8 cellular contexts compared by ENCODE assay signal in the genomic region with DNA sequence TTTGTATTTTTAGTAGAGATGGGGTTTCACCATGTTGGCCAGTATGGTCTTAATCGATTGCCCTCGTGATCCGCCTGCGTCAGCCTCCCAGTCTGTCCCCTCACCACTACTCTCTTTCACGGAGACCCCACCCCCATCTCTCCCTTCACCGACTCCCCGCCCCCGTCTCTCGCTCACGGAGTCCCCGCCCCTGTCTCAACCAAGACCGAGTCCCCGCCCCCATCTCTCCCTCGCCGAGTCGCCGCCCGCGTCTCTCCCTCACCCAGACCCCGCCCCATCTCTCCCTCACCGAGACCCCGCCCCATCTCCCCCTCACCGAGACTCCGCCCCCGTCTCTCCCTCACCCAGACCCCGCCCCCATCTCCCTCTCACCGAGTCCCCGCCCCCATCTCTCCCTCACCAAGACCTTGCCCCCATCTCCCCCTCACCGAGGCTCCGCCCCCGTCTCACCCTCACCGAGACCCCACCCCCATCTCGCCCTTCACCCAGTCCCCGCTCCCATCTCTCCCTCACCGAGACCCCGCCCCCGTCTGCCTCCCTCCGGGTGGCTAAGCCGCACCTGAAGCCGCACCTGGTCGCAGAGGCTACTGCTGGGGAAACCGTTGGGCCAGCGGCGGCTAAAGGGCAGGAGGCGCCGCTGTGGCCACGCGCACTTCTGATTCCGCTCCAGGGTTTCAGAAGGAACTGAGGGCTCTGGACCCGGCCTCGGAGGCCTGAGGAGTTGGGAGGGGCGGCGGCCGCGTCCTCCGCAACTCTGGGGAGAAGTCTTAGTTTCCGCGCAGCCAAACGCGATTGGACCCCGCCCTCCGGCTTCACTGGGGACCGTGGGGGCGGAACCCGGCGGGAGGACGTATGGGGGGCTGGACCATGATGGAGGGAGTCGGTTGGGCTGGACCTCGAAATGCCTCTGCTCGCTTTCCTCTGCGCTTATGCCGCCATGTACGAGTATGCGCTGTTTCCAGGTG. TPM values are rescaled to one million over a fixed set of nuclear protein-coding genes. Genes with fewer than 3 reads are reported as not detected.
DNase-seq lines count a peak whose midpoint lies in the region; ATAC-seq and TF ChIP-seq lines count a peak whose summit lies in the region.

No MANE protein-coding gene starts in this region.

- no peaks in the 10 kb centered on the region for H3K27me3 Mint-ChIP-seq in stimulated activated naive CD8-positive, alpha-beta T cell treated with anti-CD3 and anti-CD28 coated beads, Interleukin-15, amount 100 ng/mL, for 72 hours

- H3K36me3 ChIP-seq in RWPE2 (ENCODE audit: low read depth): no peaks in the 10 kb centered on the region
- no peaks in the 10 kb centered on the region for H3K36me3 ChIP-seq in neural cell (ENCODE audit: insufficient read depth, low read length)

- H3K27me3 ChIP-seq in RWPE2 (ENCODE audit: insufficient read depth, poor library complexity, severe bottlenecking) (no peaks in the 10 kb centered on the region), neural cell (ENCODE audit: insufficient read depth, low read depth, low read length) (no peaks in the 10 kb centered on the region)

- peaks cover 46% of the 10 kb centered on the region for H3K4me1 Mint-ChIP-seq in stimulated activated naive CD8-positive, alpha-beta T cell treated with anti-CD3 and anti-CD28 coated beads, Interleukin-15, amount 100 ng/mL, for 72 hours

- no peaks in the 10 kb centered on the region for H3K9me2 ChIP-seq in neural cell (ENCODE audit: insufficient read depth, low read length)

- peaks cover 16% of the 10 kb centered on the region for H3K4me1 ChIP-seq in RWPE2 (ENCODE audit: insufficient read depth, poor library complexity, severe bottlenecking)

- H3K4me3 ChIP-seq in RWPE2 (ENCODE audit: severe bottlenecking) (peak overlapping the region; percentile 52), fibroblast of villous mesenchyme (ENCODE audit: low read depth, low read length) (peak overlapping the region; percentile 85), neural cell (ENCODE audit: low read length) (peak overlapping the region; percentile 76)

- no peaks in the 10 kb centered on the region for H3F3A ChIP-seq in neural cell (ENCODE audit: insufficient read depth, low read length, poor library complexity, severe bottlenecking)

- H2AFZ ChIP-seq in neural cell (ENCODE audit: low read depth, low read length): peak overlapping the region; percentile 65

- no peaks in the 10 kb centered on the region for H3K79me2 ChIP-seq in neural cell (replicated peaks; ENCODE audit: insufficient read depth, low read length)

- DNase-seq in DMS153 treated with DMSO at 0.1 percent for 48 hours (lab: John Stamatoyannopoulos, UW; ENCODE audit: unreplicated experiment) (peak; percentile 99), LHCN-M2 (ENCODE audit: low read depth) (peak; percentile 86), RWPE2 (ENCODE audit: low spot score) (peak; percentile 98), activated gamma-delta T cell treated with Interleukin-2 at 50 U/mL for 16 hours (peak; percentile 98), fibroblast of villous mesenchyme (ENCODE audit: low read depth) (peak; percentile 98)
- DNase-seq in stimulated activated naive CD8-positive, alpha-beta T cell treated with anti-CD3 and anti-CD28 coated beads, Interleukin-15, amount 100 ng/mL, for 72 hours: peak; percentile 96

- H3K27ac ChIP-seq in RWPE2 (ENCODE audit: poor library complexity, severe bottlenecking) (peak overlapping the region; percentile 84), neural cell (ENCODE audit: low read length) (peak overlapping the region; percentile 75)

- TF ChIP-seq EP300 in neural cell (conservative IDR thresholded peaks at IDR 0.05; ENCODE audit: poor library complexity, severe bottlenecking): peak; percentile 33

- peak overlapping the region; percentile 70 for H3K9ac ChIP-seq in neural cell (ENCODE audit: low read length)

- H3K4me2 ChIP-seq in neural cell (ENCODE audit: low read length): no peak overlapping the region

- H3K9me3 ChIP-seq in RWPE2 (ENCODE audit: severe bottlenecking) (no peaks in the 10 kb centered on the region), neural cell (ENCODE audit: low read length) (no peaks in the 10 kb centered on the region)

- peak overlapping the region; percentile 88 to 98 for H3K4me3 Mint-ChIP-seq in stimulated activated naive CD8-positive, alpha-beta T cell treated with anti-CD3 and anti-CD28 coated beads, Interleukin-15, amount 100 ng/mL, for 72 hours

- no peaks in the 10 kb centered on the region for H3K9me3 Mint-ChIP-seq in stimulated activated naive CD8-positive, alpha-beta T cell treated with anti-CD3 and anti-CD28 coated beads, Interleukin-15, amount 100 ng/mL, for 72 hours

- peak overlapping the region; percentile 89 to 98 for H3K27ac Mint-ChIP-seq in stimulated activated naive CD8-positive, alpha-beta T cell treated with anti-CD3 and anti-CD28 coated beads, Interleukin-15, amount 100 ng/mL, for 72 hours

- peak; percentile 65 for ATAC-seq in GM21737 (IDR thresholded peaks at IDR 0.05; ENCODE audit: unreplicated experiment)
- ATAC-seq in RWPE2 (ENCODE audit: low read depth): peak; percentile 85
- peak; percentile 86 for ATAC-seq in stimulated activated naive CD8-positive, alpha-beta T cell treated with anti-CD3 and anti-CD28 coated beads, Interleukin-15, amount 100 ng/mL, for 72 hours

- TF ChIP-seq CTCF in RWPE2 (IDR thresholded peaks at IDR 0.05; ENCODE audit: poor library complexity, severe bottlenecking): no peak
- TF ChIP-seq CTCF in fibroblast of villous mesenchyme (IDR thresholded peaks at IDR 0.05; ENCODE audit: insufficient read depth, low read depth, low read length): no peak
- no peak for TF ChIP-seq CTCF in neural cell (IDR thresholded peaks at IDR 0.05; ENCODE audit: poor library complexity, severe bottlenecking)

- TF ChIP-seq RAD21 in neural cell (conservative IDR thresholded peaks at IDR 0.05): no peak

- no peaks in the 10 kb centered on the region for H4K20me1 ChIP-seq in neural cell (ENCODE audit: insufficient read depth)

TF ChIP-seq in neural cell, 6 proteins besides CTCF, POLR2A, EP300 and RAD21:
- peak; percentile 33 for TF ChIP-seq MXI1 (conservative IDR thresholded peaks at IDR 0.05; ENCODE audit: poor library complexity, severe bottlenecking)
- TF ChIP-seq, protein P1, sequence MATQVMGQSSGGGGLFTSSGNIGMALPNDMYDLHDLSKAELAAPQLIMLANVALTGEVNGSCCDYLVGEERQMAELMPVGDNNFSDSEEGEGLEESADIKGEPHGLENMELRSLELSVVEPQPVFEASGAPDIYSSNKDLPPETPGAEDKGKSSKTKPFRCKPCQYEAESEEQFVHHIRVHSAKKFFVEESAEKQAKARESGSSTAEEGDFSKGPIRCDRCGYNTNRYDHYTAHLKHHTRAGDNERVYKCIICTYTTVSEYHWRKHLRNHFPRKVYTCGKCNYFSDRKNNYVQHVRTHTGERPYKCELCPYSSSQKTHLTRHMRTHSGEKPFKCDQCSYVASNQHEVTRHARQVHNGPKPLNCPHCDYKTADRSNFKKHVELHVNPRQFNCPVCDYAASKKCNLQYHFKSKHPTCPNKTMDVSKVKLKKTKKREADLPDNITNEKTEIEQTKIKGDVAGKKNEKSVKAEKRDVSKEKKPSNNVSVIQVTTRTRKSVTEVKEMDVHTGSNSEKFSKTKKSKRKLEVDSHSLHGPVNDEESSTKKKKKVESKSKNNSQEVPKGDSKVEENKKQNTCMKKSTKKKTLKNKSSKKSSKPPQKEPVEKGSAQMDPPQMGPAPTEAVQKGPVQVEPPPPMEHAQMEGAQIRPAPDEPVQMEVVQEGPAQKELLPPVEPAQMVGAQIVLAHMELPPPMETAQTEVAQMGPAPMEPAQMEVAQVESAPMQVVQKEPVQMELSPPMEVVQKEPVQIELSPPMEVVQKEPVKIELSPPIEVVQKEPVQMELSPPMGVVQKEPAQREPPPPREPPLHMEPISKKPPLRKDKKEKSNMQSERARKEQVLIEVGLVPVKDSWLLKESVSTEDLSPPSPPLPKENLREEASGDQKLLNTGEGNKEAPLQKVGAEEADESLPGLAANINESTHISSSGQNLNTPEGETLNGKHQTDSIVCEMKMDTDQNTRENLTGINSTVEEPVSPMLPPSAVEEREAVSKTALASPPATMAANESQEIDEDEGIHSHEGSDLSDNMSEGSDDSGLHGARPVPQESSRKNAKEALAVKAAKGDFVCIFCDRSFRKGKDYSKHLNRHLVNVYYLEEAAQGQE (IDR thresholded peaks at IDR 0.05; ENCODE audit: borderline replicate concordance): no peak
- no peak for TF ChIP-seq TAF1 (IDR thresholded peaks at IDR 0.05; ENCODE audit: low read depth)
- peak; percentile 84 for TF ChIP-seq POLR2AphosphoS5 (IDR thresholded peaks at IDR 0.05)

RNA-seq across cellular contexts. Expression of a gene that starts 17.1 kb away (rescaled TPM):
- total RNA-seq in LHCN-M2 (2014; rRNA removed) (3.5 and 4.6 TPM in 2 replicates), fibroblast of villous mesenchyme (7.7 and 10.8 TPM in 2 replicates)
- 2.1 TPM for polyA plus RNA-seq in LHCN-M2 (2012)
- 7.4 and 10.0 TPM in 2 replicates for polyA plus RNA-seq in neural cell
- polyA minus RNA-seq in neural cell: 21.9 and 25.9 TPM in 2 replicates

RNA-seq across cellular contexts. Expression of a gene that starts 33.2 kb away (rescaled TPM):
- 16.5 and 16.6 TPM in 2 replicates for total RNA-seq in LHCN-M2 (2014; rRNA removed)
- polyA plus RNA-seq in LHCN-M2 (2012): 18.8 TPM
- 21.6 and 26.7 TPM in 2 replicates for total RNA-seq in fibroblast of villous mesenchyme
- 31.5 and 31.9 TPM in 2 replicates for polyA plus RNA-seq in neural cell
- 23.6 and 32.9 TPM in 2 replicates for polyA minus RNA-seq in neural cell

RNA-seq across cellular contexts. Expression of a gene that starts 42.1 kb away (rescaled TPM):
- 493 and 627 TPM in 2 replicates for total RNA-seq in LHCN-M2 (2014; rRNA removed)
- polyA plus RNA-seq in LHCN-M2 (2012): 856 TPM
- total RNA-seq in fibroblast of villous mesenchyme: 126 and 197 TPM in 2 replicates
- polyA plus RNA-seq in neural cell: 1,308 and 1,364 TPM in 2 replicates
- polyA minus RNA-seq in neural cell: 126 and 172 TPM in 2 replicates

RNA-seq across cellular contexts. Expression of a gene that starts 49.5 kb away (rescaled TPM):
- total RNA-seq in LHCN-M2 (2014; rRNA removed): 189 and 209 TPM in 2 replicates
- 112 TPM for polyA plus RNA-seq in LHCN-M2 (2012)
- 76.0 and 87.9 TPM in 2 replicates for total RNA-seq in fibroblast of villous mesenchyme
- polyA plus RNA-seq in neural cell: 268 and 288 TPM in 2 replicates
- 88.4 and 94.9 TPM in 2 replicates for polyA minus RNA-seq in neural cell

Comparison
In these comparisons a context has a peak if more than half of its experiments do, and no peak if none do; other contexts are left out.
1. Peak in every context shown above with its lines: DNase-seq, ATAC-seq, H3K4me3 ChIP-seq and H3K27ac ChIP-seq.